In the genomic region with DNA sequence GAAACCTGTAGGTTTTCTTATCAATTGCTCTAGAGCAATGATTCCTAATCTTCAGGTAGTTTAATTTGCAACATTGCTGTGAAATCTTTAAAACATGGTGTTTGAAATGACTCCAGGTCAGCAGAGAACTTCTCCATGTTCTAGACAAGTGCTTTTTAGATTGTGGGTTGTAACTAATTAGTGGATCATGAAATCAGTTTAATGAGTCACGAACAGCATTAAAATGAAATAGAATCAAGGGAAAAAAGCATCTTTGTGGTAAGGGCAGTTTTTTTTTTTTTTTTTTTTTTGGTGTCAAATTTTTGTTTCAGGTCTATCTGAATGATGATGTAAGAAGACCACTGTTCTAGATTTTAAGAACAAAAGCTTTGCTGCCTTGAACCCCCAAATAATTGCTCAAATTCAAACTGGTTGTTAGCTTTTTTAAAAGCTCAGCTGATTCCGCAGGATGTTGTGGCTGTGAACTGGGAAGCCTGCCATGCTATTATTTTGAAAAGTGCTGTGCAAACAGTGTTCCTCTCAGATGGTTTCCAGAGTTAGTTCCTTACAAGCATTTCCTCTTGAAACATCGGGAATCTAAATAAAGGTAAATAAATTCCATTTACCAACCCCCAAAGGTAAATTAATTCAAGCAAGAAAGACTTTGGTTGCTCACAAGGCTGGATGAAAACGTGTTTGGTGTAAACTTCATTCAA, we compare ENCODE assay signal across 8 cellular contexts. TPM values are rescaled to one million over a fixed set of nuclear protein-coding genes. Genes with fewer than 3 reads are reported as not detected.
DNase-seq lines count a peak whose midpoint lies in the region; ATAC-seq and TF ChIP-seq lines count a peak whose summit lies in the region.

No MANE protein-coding gene starts in this region.

- peaks cover 0 to 13% (median 0%) of the 10 kb centered on the region in 7 donors for H3K4me1 Mint-ChIP-seq in naive thymus-derived CD4-positive, alpha-beta T cell

- peak overlapping the region in 1 of 10 donors; percentile 29 for H3K4me3 Mint-ChIP-seq in naive thymus-derived CD4-positive, alpha-beta T cell

- TF ChIP-seq CTCF in GM13976 (IDR thresholded peaks at IDR 0.05; ENCODE audit: borderline replicate concordance, control extremely low read depth, extremely low read depth, insufficient read depth, missing control alignments): no peak

- H3K27me3 ChIP-seq in ectodermal cell (ENCODE audit: control insufficient read depth, insufficient read depth, low read length, poor library complexity, severe bottlenecking) (no peaks in the 10 kb centered on the region), muscle layer of duodenum (ENCODE audit: low read depth, low read length) (no peaks in the 10 kb centered on the region)
- H3K27me3 ChIP-seq in naive thymus-derived CD4-positive, alpha-beta T cell (ENCODE audit: control insufficient read depth in 2 of 2, insufficient read depth in 2 of 2, low read length in 2 of 2): no peaks in the 10 kb centered on the region

- H3K4me3 ChIP-seq in ectodermal cell (ENCODE audit: insufficient read depth, low read depth, low read length) (no peak overlapping the region), muscle layer of duodenum (ENCODE audit: low read depth in 1 of 2, low read length in 2 of 2) (peak overlapping the region; percentile 38 to 47)
- H3K4me3 ChIP-seq in naive thymus-derived CD4-positive, alpha-beta T cell (ENCODE audit: low read length): no peak overlapping the region

- CTCF ChIA-PET in naive thymus-derived CD4-positive, alpha-beta T cell (lab: Charles Lee): interaction anchor here (0.6 kb wide), 1 partner anchor 14 kb away, joined by 3 read pairs; no protein-coding TSS in a partner anchor

- H3K9me3 ChIP-seq in ectodermal cell (ENCODE audit: control insufficient read depth, low read length) (no peaks in the 10 kb centered on the region), muscle layer of duodenum (ENCODE audit: control insufficient read depth in 1 of 2, low read length in 2 of 2) (peaks cover 0 to 2% of the 10 kb centered on the region in 2 donors)
- peaks cover 0 to 3% (median 0%) of the 10 kb centered on the region in 3 experiments for H3K9me3 ChIP-seq in naive thymus-derived CD4-positive, alpha-beta T cell (ENCODE audit: control insufficient read depth in 2 of 3, low read length in 3 of 3)

- H3K27ac ChIP-seq in ectodermal cell (ENCODE audit: insufficient read depth, low read depth, low read length, poor library complexity, severe bottlenecking) (peak overlapping the region; percentile 56), muscle layer of duodenum (ENCODE audit: low read length) (peak overlapping the region; percentile 99)
- H3K27ac ChIP-seq in naive thymus-derived CD4-positive, alpha-beta T cell (ENCODE audit: low read depth, low read length): no peak overlapping the region

- ATAC-seq in GM21390 (IDR thresholded peaks at IDR 0.05; ENCODE audit: unreplicated experiment): no peak
- ATAC-seq in naive thymus-derived CD4-positive, alpha-beta T cell: no peak

- no peaks in the 10 kb centered on the region for H3K36me3 Mint-ChIP-seq in naive thymus-derived CD4-positive, alpha-beta T cell

- H3K27ac Mint-ChIP-seq in naive thymus-derived CD4-positive, alpha-beta T cell: no peak overlapping the region

- H3K36me3 ChIP-seq in ectodermal cell (ENCODE audit: control insufficient read depth, insufficient read depth, low read length) (no peaks in the 10 kb centered on the region), muscle layer of duodenum (ENCODE audit: control insufficient read depth in 1 of 2, insufficient read depth in 2 of 2, low read length in 2 of 2) (peaks cover 0 to 14% of the 10 kb centered on the region in 2 donors)
- no peaks in the 10 kb centered on the region for H3K36me3 ChIP-seq in naive thymus-derived CD4-positive, alpha-beta T cell (ENCODE audit: control insufficient read depth in 2 of 3, insufficient read depth in 3 of 3, low read length in 3 of 3)

- 70 to 79% methylated on average over 3 to 4 of the region's 4 CpGs for WGBS in ectodermal cell, 2 experiments

- H3K27me3 Mint-ChIP-seq in naive thymus-derived CD4-positive, alpha-beta T cell: peaks cover 0 to 29% (median 7%) of the 10 kb centered on the region in 5 donors

- H3K9me3 Mint-ChIP-seq in naive thymus-derived CD4-positive, alpha-beta T cell: peaks cover 0 to 32% (median 8%) of the 10 kb centered on the region in 11 donors

- in situ Hi-C loops in GM13976 (cut with MboI; ENCODE audit: low sequenced_read_pairs, unreplicated experiment): no loop called here

- intact Hi-C loops in naive thymus-derived CD4-positive, alpha-beta T cell (cut with micrococcal nuclease): no loop called here

- POLR2A ChIA-PET in naive thymus-derived CD4-positive, alpha-beta T cell (lab: Charles Lee): interaction anchor here (0.7 kb wide), 1 partner anchor 1567 kb away, joined by 5 read pairs; no protein-coding TSS in a partner anchor

- H3K4me1 ChIP-seq in ectodermal cell (ENCODE audit: control insufficient read depth, insufficient read depth, low read length) (peaks cover 15% of the 10 kb centered on the region), muscle layer of duodenum (ENCODE audit: control insufficient read depth in 1 of 2, insufficient read depth in 2 of 2, low read length in 2 of 2) (peaks cover 23 to 33% of the 10 kb centered on the region in 2 donors)
- H3K4me1 ChIP-seq in naive thymus-derived CD4-positive, alpha-beta T cell (ENCODE audit: control insufficient read depth in 2 of 2, insufficient read depth in 2 of 2, low read length in 2 of 2): no peaks in the 10 kb centered on the region

- peak; percentile 24 for DNase-seq in COLO829 (ENCODE audit: low spot score)
- peak; percentile 81 for DNase-seq in NCI-H345 (lab: John Stamatoyannopoulos, UW)
- DNase-seq in activated CD4-positive, alpha-beta T cell treated with anti-CD3 and anti-CD28 coated beads for 48 hours: no peak
- DNase-seq in GM13976 (ENCODE audit: low spot score): no peak
- no peak for DNase-seq in naive thymus-derived CD4-positive, alpha-beta T cell

RNA-seq across cellular contexts. Expression of a gene that starts 13.1 kb away (rescaled TPM):
- polyA plus RNA-seq in ectodermal cell (2013, experiment 1 of 4): not detected
- polyA plus RNA-seq in ectodermal cell (2013, experiment 2 of 4): 0.23 TPM
- 0.11 TPM for polyA plus RNA-seq in ectodermal cell (2013, experiment 3 of 4)
- polyA plus RNA-seq in ectodermal cell (2013, experiment 4 of 4): 0.32 TPM
- 1 to 10 TPM in 2 of 5 experiments, under 1 TPM in 1, not detected in 2; 0.62 to 3.6 (median 1.2) TPM for total RNA-seq in naive thymus-derived CD4-positive, alpha-beta T cell
- polyA plus RNA-seq in naive thymus-derived CD4-positive, alpha-beta T cell: not detected

Comparison
In these comparisons a context has a peak if more than half of its experiments do, and no peak if none do; other contexts are left out.
1. DNase-seq: peak in COLO829 (single experiment) and NCI-H345 (single experiment); none in activated CD4-positive, alpha-beta T cell treated with anti-CD3 and anti-CD28 coated beads for 48 hours (single experiment), GM13976 (single experiment) and naive thymus-derived CD4-positive, alpha-beta T cell (0 of 9).
2. H3K4me3 ChIP-seq: peak in muscle layer of duodenum (2 of 2); none in ectodermal cell (single experiment) and naive thymus-derived CD4-positive, alpha-beta T cell (single experiment).